In genomic region chr19:53517114-53517741, GRCh38 we compare ENCODE assay signal across 1 cellular context.
TF ChIP-seq lines count a peak whose summit lies in the region.

No MANE protein-coding gene starts in this region.

TF ChIP-seq in GM12878, 131 proteins besides CTCF, POLR2A, EP300 and RAD21:
- TF ChIP-seq WRNIP1 (IDR thresholded peaks at IDR 0.05; ENCODE audit: borderline replicate concordance, low read depth, low read length) (no peak), ZNF592 (IDR thresholded peaks at IDR 0.05) (peak; percentile 47; the same call in 1 of the 2 replicates), ZZZ3 (IDR thresholded peaks at IDR 0.05; ENCODE audit: control insufficient read depth, insufficient read length, low read depth) (no peak)
